Comparison of ENCODE assay signal across 10 cellular contexts in the genomic region with DNA sequence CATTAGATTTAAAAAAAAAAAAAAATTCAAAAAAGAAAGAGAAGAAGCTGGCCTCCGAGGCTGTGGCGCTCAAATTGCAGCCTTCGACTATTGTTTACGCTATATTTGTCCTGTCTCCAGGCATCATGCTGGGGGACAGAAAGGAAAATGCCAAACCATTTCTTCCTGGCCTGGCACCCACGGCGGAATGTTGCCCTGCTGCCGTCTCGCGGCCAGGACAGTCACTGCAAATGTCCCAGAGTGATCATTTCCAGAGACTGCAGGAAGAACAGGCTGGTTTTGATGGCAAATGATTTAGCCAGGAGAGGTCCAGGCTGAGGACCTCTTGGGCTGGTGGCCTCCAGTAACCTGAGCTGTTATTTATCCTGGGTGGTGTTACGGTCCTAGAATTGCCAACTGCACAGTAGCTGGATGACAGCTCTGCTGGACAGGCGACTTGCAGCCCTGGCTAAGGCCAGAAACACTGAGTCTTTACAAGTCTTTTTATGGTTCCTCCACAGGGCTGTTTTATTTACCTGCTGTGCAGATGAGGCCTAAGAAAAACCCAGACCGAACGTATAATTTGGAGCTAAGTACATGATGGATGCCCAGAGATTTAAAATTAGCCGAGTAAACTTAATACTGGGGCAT. TPM values are rescaled to one million over a fixed set of nuclear protein-coding genes. Genes with fewer than 3 reads are reported as not detected.
DNase-seq lines count a peak whose midpoint lies in the region; ATAC-seq and TF ChIP-seq lines count a peak whose summit lies in the region.
"Had no signal": no experiment of that assay in that cellular context is flagged by ENCODE, and none has a peak within 500 bp of the region (broad histone marks: within the 10 kb centered on the region; RNA-seq: fewer than 3 reads in every experiment).

No MANE protein-coding gene starts in this region.

- ATAC-seq in HG03045 (IDR thresholded peaks at IDR 0.05; ENCODE audit: unreplicated experiment) (no peak), GM21360 (IDR thresholded peaks at IDR 0.05; ENCODE audit: unreplicated experiment) (no peak), GM21717 (IDR thresholded peaks at IDR 0.05; ENCODE audit: unreplicated experiment) (no peak)
- no peak for ATAC-seq in activated T-helper 17 cell treated with anti-CD3 and anti-CD28 coated beads, Interleukin-2, amount 50 U/mL, for 72 hours (replicated peaks)

- no peak overlapping the region for H3K27ac Mint-ChIP-seq in activated T-helper 17 cell treated with anti-CD3 and anti-CD28 coated beads, Interleukin-2, amount 50 U/mL, for 72 hours

- DNase-seq in A172 (ENCODE audit: low spot score), result peak; percentile 0
- DNase-seq in NCI-H2029 (lab: John Stamatoyannopoulos, UW), result peak; percentile 30
- peak; percentile 35 for DNase-seq in epithelial cell of esophagus (ENCODE audit: low read depth)
- DNase-seq: SW 1271 had no signal

- no peaks in the 10 kb centered on the region for H3K36me3 Mint-ChIP-seq in activated T-helper 17 cell treated with anti-CD3 and anti-CD28 coated beads, Interleukin-2, amount 50 U/mL, for 72 hours (ENCODE audit: low read depth)

- no peaks in the 10 kb centered on the region for H3K9me3 Mint-ChIP-seq in activated T-helper 17 cell treated with anti-CD3 and anti-CD28 coated beads, Interleukin-2, amount 50 U/mL, for 72 hours

- TF ChIP-seq CTCF in epithelial cell of esophagus (IDR thresholded peaks at IDR 0.05; ENCODE audit: insufficient read depth, low read depth, low read length, missing control alignments), result peak; percentile 75

- H3K4me1 Mint-ChIP-seq in activated T-helper 17 cell treated with anti-CD3 and anti-CD28 coated beads, Interleukin-2, amount 50 U/mL, for 72 hours, result no peaks in the 10 kb centered on the region

- no peaks in the 10 kb centered on the region for H3K36me3 ChIP-seq in muscle layer of colon (ENCODE audit: insufficient read depth, low read length)

- H3K27me3 Mint-ChIP-seq in activated T-helper 17 cell treated with anti-CD3 and anti-CD28 coated beads, Interleukin-2, amount 50 U/mL, for 72 hours, result peaks cover 16% of the 10 kb centered on the region

- no peak overlapping the region for H3K4me3 Mint-ChIP-seq in activated T-helper 17 cell treated with anti-CD3 and anti-CD28 coated beads, Interleukin-2, amount 50 U/mL, for 72 hours

- peaks cover 12% of the 10 kb centered on the region for H3K4me1 ChIP-seq in muscle layer of colon (ENCODE audit: insufficient read depth, low read length)

- peak overlapping the region; percentile 52 for H3K27ac ChIP-seq in muscle layer of colon (ENCODE audit: low read depth, low read length)
- H3K27ac ChIP-seq: epithelial cell of prostate had no signal

- no peaks in the 10 kb centered on the region for H3K9me3 ChIP-seq in muscle layer of colon (ENCODE audit: low read length)

- H3K27me3 ChIP-seq in muscle layer of colon (ENCODE audit: control insufficient read depth in 1 of 2, insufficient read depth in 2 of 2, low read length in 2 of 2), result no peaks in the 10 kb centered on the region

- no peak overlapping the region for H3K9ac ChIP-seq in muscle layer of colon (ENCODE audit: low read length)

- no peak overlapping the region for H3K4me3 ChIP-seq in epithelial cell of esophagus (ENCODE audit: low read length)
- H3K4me3 ChIP-seq in muscle layer of colon (ENCODE audit: low read depth in 1 of 2, low read length in 2 of 2), result no peak overlapping the region

RNA-seq across cellular contexts. Expression of gene LRRC38, which starts 30.2 kb away (rescaled TPM):
- not detected in 2 replicates for total RNA-seq in A172 (2014; rRNA removed; shearing (Covaris generic))
- not detected for total RNA-seq in activated T-helper 17 cell treated with anti-CD3 and anti-CD28 coated beads, Interleukin-2, amount 50 U/mL, for 72 hours

RNA-seq across cellular contexts. Expression of gene PDPN, which starts 39.6 kb away (rescaled TPM):
- total RNA-seq in A172 (2014; rRNA removed; shearing (Covaris generic)), result not detected in 2 replicates
- not detected for total RNA-seq in activated T-helper 17 cell treated with anti-CD3 and anti-CD28 coated beads, Interleukin-2, amount 50 U/mL, for 72 hours
